Comparison of ENCODE assay signal across 11 cellular contexts in genomic region chr3:172918165-172918564, GRCh38.
DNase-seq lines count a peak whose midpoint lies in the region; TF ChIP-seq lines count a peak whose summit lies in the region.
"Had no signal": no experiment of that assay in that cellular context is flagged by ENCODE, and none has a peak within 500 bp of the region (broad histone marks: within the 10 kb centered on the region; RNA-seq: fewer than 3 reads in every experiment).

No MANE protein-coding gene starts in this region.

- H3K27me3 Mint-ChIP-seq in mesothelial cell of epicardium (ENCODE audit: low read depth), result no peaks in the 10 kb centered on the region

- no peak for TF ChIP-seq CTCF in cardiac fibroblast (IDR thresholded peaks at IDR 0.05; ENCODE audit: low read depth, low read length)
- TF ChIP-seq CTCF in mesothelial cell of epicardium (IDR thresholded peaks at IDR 0.05; ENCODE audit: unreplicated experiment), result no peak
- no peak for TF ChIP-seq CTCF in dorsolateral prefrontal cortex (IDR thresholded peaks at IDR 0.05 in 54 of 56, conservative IDR thresholded peaks at IDR 0.05 in 2 of 56; ENCODE audit: low read depth in 1 of 56, partially characterized antibody in 56 of 56)
- TF ChIP-seq CTCF in ascending aorta (IDR thresholded peaks at IDR 0.05), result no peak

- H3K36me3 ChIP-seq in ascending aorta, result no peaks in the 10 kb centered on the region

- DNase-seq in DMS53 treated with DMSO at 0.1 percent for 48 hours (lab: John Stamatoyannopoulos, UW; ENCODE audit: unreplicated experiment), result peak; percentile 3
- DNase-seq in NCI-H2081 (lab: John Stamatoyannopoulos, UW), result peak; percentile 44 to 89
- peak; percentile 58 to 82 for DNase-seq in cardiac fibroblast (ENCODE audit: low read depth in 2 of 2)
- no peak for DNase-seq in mesothelial cell of epicardium (ENCODE audit: low spot score in 2 of 2, unreplicated experiment in 2 of 2)
- DNase-seq in dorsolateral prefrontal cortex, result no peak
- DNase-seq in cerebellar cortex (ENCODE audit: low spot score), result no peak
- DNase-seq in Kasumi-1 (lab: John Stamatoyannopoulos, UW), result no peak
- DNase-seq in ascending aorta (ENCODE audit: low spot score in 2 of 2), result no peak
- DNase-seq: activated CD4-positive, alpha-beta T cell treated with anti-CD3 and anti-CD28 coated beads, Interleukin-2, amount 50 U/mL, for 4 hours; anterior cingulate cortex; HFFc6 had no signal

- H3K9me3 Mint-ChIP-seq in mesothelial cell of epicardium, result no peaks in the 10 kb centered on the region
- H3K9me3 Mint-ChIP-seq: HFFc6 had no signal

- H3K4me3 Mint-ChIP-seq in mesothelial cell of epicardium, result no peak overlapping the region
- H3K4me3 Mint-ChIP-seq: HFFc6 had no signal

- H3K27ac ChIP-seq in dorsolateral prefrontal cortex (peak overlapping the region in 9 of 59 donors; percentile 7 to 56 (median 39)), ascending aorta (no peak overlapping the region)

- peaks cover 53% of the 10 kb centered on the region for H3K4me1 Mint-ChIP-seq in mesothelial cell of epicardium

- intact Hi-C loops in dorsolateral prefrontal cortex (cut with DNase I), result no loop called here
- intact Hi-C loops in ascending aorta (cut with DNase I), result no loop called here

- no peaks in the 10 kb centered on the region for H3K4me1 ChIP-seq in ascending aorta

- H3K27me3 ChIP-seq in dorsolateral prefrontal cortex, result peaks cover 0 to 5% (median 0%) of the 10 kb centered on the region in 45 donors
- H3K27me3 ChIP-seq in ascending aorta, result no peaks in the 10 kb centered on the region

- no peaks in the 10 kb centered on the region for H3K36me3 Mint-ChIP-seq in mesothelial cell of epicardium

- H3K4me3 ChIP-seq in cardiac fibroblast (replicated peaks in 1 of 2; ENCODE audit: low read depth in 2 of 2, low read length in 2 of 2) (no peak overlapping the region), dorsolateral prefrontal cortex (peak overlapping the region in 3 of 59 donors; percentile 5 to 18 (median 6)), ascending aorta (no peak overlapping the region)

- no peaks in the 10 kb centered on the region for H3K9me3 ChIP-seq in ascending aorta

- peak overlapping the region; percentile 22 for H3K27ac Mint-ChIP-seq in mesothelial cell of epicardium
- H3K27ac Mint-ChIP-seq: HFFc6 had no signal

Comparison
In these comparisons a context has a peak if more than half of its experiments do, and no peak if none do; other contexts are left out.
1. DNase-seq: peak in DMS53 treated with DMSO at 0.1 percent for 48 hours (single experiment), NCI-H2081 (2 of 2) and cardiac fibroblast (2 of 2); none in mesothelial cell of epicardium (0 of 2), dorsolateral prefrontal cortex (0 of 10), cerebellar cortex (single experiment), Kasumi-1 (0 of 2) and ascending aorta (0 of 2).